19 cellular contexts compared by ENCODE assay signal in genomic region chr6:16184554-16184953, GRCh38.
"Had no signal": no experiment of that assay in that cellular context is flagged by ENCODE, and none has a peak within 500 bp of the region (broad histone marks: within the 10 kb centered on the region; RNA-seq: fewer than 3 reads in every experiment).

No MANE protein-coding gene starts in this region.

- DNase-seq: activated CD4-positive, alpha-beta T cell treated with anti-CD3 and anti-CD28 coated beads, Interleukin-2, amount 50 U/mL, for 1 hour; activated effector memory CD4-positive, alpha-beta T cell treated with Interleukin-2 at 50 U/mL for 16 hours; activated naive CD4-positive, alpha-beta T cell; activated T-cell treated with anti-CD3 and anti-CD28 coated beads, Interleukin-2, amount 50 U/mL, for 1 hour; central memory CD4-positive, alpha-beta T cell; NCI-H1092; NCI-H2171 treated with DMSO at 0.1 percent for 48 hours; NCI-H345; NCI-H510A; NK-92 treated with Interleukin-12 subunit alpha and Interleukin-12 subunit beta, amount 100 ng/mL, for 24 hours; SHP77 treated with DMSO at 0.1 percent for 48 hours; T-cell had no signal

- FAIRE-seq: bronchial epithelial cell, TTC549 had no signal

- H3K9me3 ChIP-seq: body of pancreas had no signal

- H3K27ac ChIP-seq: body of pancreas, KMS-11, PC-9, VCaP had no signal

- H3K4me3 ChIP-seq: body of pancreas, PC-9 had no signal

- H3K27me3 ChIP-seq: body of pancreas had no signal

- ATAC-seq: activated CD4-positive, alpha-beta T cell treated with anti-CD3 and anti-CD28 coated beads for 36 hours; body of pancreas; T-cell had no signal
